In genomic region chr14:21476925-21477681, GRCh38 we compare ENCODE assay signal across 8 cellular contexts. TPM values are rescaled to one million over a fixed set of nuclear protein-coding genes. Genes with fewer than 3 reads are reported as not detected.
DNase-seq lines count a peak whose midpoint lies in the region; TF ChIP-seq lines count a peak whose summit lies in the region.

Gene RAB2B (minus strand): TSS chr14:21476959. CDS start chr14:21476872, 87 bp downstream.
Gene TOX4 (plus strand): TSS chr14:21477195. CDS start chr14:21477279, 84 bp downstream.

- no peaks in the 10 kb centered on the region for H3K36me3 ChIP-seq in Caco-2 (ENCODE audit: control insufficient read depth, insufficient read depth, low read length)
- H3K36me3 ChIP-seq in mesodermal cell (ENCODE audit: control insufficient read depth, insufficient read depth, low read length), result peaks cover 13% of the 10 kb centered on the region

- in situ Hi-C loops in endometrial microvascular endothelial cells (cut with HindIII; ENCODE audit: inconsistent ontology term, low pct_unique_long_range_greater_than_20kb, low sequenced_read_pairs), result no loop called here

- peak; percentile 92 to 99 for TF ChIP-seq CTCF in Caco-2 (IDR thresholded peaks at IDR 0.05; ENCODE audit: insufficient read depth in 1 of 2, low read depth in 1 of 2, low read length in 1 of 2, severe bottlenecking in 1 of 2, unreplicated experiment in 1 of 2)
- peak; percentile 93 for TF ChIP-seq CTCF in GM20000 (IDR thresholded peaks at IDR 0.05; ENCODE audit: extremely low read depth, missing control alignments)

- H3K4me3 Mint-ChIP-seq in Caco-2 (ENCODE audit: unreplicated experiment), result peak within 1 kb of the TSS; percentile 97

- peaks cover 35% of the 10 kb centered on the region for H3K36me3 Mint-ChIP-seq in Caco-2 (ENCODE audit: insufficient read depth, unreplicated experiment)

- H3K27ac Mint-ChIP-seq in Caco-2 (ENCODE audit: unreplicated experiment), result peak within 1 kb of the TSS; percentile 97

- H3K4me1 ChIP-seq in Caco-2 (peaks cover 3% of the 10 kb centered on the region; the same call in 1 of the 2 replicates), mesodermal cell (ENCODE audit: control insufficient read depth, insufficient read depth, low read length, poor library complexity, severe bottlenecking) (no peaks in the 10 kb centered on the region)

- H3K9me3 Mint-ChIP-seq in Caco-2 (ENCODE audit: unreplicated experiment), result no peaks in the 10 kb centered on the region

- BruUV-seq in Caco-2 (replicated peaks; lab: Mats Ljungman, UMichigan), result no TSS peak

- intact Hi-C loops in Caco-2 (cut with micrococcal nuclease; ENCODE audit: unreplicated experiment), result loop anchor here (1.0 to 5.0 kb wide), 6 partner anchors 21 to 208 kb away; partner anchors contain the start of genes CHD8, HNRNPC, METTL3 and SUPT16H

- DNase-seq in Caco-2 (peak; percentile 97 to 98), GM20000 (ENCODE audit: low spot score) (peak; percentile 93), HT1080 (ENCODE audit: low read depth) (peak; percentile 97), NOMO-1 treated with DMSO at 0.1 percent for 48 hours (lab: John Stamatoyannopoulos, UW; ENCODE audit: unreplicated experiment) (peak; percentile 99)
- peak; percentile 88 for DNase-seq in activated CD8-positive, alpha-beta memory T cell treated with anti-CD3 and anti-CD28 coated beads, Interleukin-2, amount 50 U/mL, for 1 hour (ENCODE audit: extremely low read depth)
- peak; percentile 90 to 91 for DNase-seq in stimulated activated CD8-positive, alpha-beta memory T cell treated with anti-CD3 and anti-CD28 coated beads, Interleukin-15, amount 100 ng/mL, for 48 hours (ENCODE audit: low read depth in 2 of 2)

- 0 to 1% methylated on average over 22 to 42 of the region's 49 CpGs for WGBS in mesodermal cell (ENCODE audit: insufficient coverage in 2 of 2), 2 experiments

- POLR2A ChIA-PET in Caco-2 (lab: Charles Lee), result interaction anchor here (0.5 to 1.9 kb wide), 14 partner anchors 10 to 375 kb away, joined by 3 to 17 read pairs (median 4); partner anchors contain the start of genes CHD8, METTL3, SALL2 and SUPT16H

- H3K9me3 ChIP-seq in Caco-2, result no peaks in the 10 kb centered on the region
- H3K9me3 ChIP-seq in mesodermal cell (ENCODE audit: control insufficient read depth, low read length), result no peaks in the 10 kb centered on the region

- peak within 1 kb of the TSS; percentile 68 for H3K27ac ChIP-seq in mesodermal cell (ENCODE audit: low read depth, low read length, severe bottlenecking)

- no peaks in the 10 kb centered on the region for H3K27me3 Mint-ChIP-seq in Caco-2 (ENCODE audit: insufficient read depth, unreplicated experiment)

- no peaks in the 10 kb centered on the region for H3K27me3 ChIP-seq in Caco-2 (replicated peaks; ENCODE audit: control insufficient read depth, insufficient read depth, low read length)

- H3K4me3 ChIP-seq in Caco-2 (ENCODE audit: low read depth, low read length) (peak within 1 kb of the TSS; percentile 97), mesodermal cell (ENCODE audit: extremely low read depth, insufficient read depth, low read length, poor library complexity, severe bottlenecking) (peak within 1 kb of the TSS; percentile 88)

- no peaks in the 10 kb centered on the region for H3K4me1 Mint-ChIP-seq in Caco-2 (ENCODE audit: low read depth, unreplicated experiment)

- CTCF ChIA-PET in Caco-2 (lab: Charles Lee), result interaction anchor here (0.5 to 2.6 kb wide), 12 partner anchors 11 to 686 kb away, joined by 3 to 16 read pairs (median 4); partner anchors contain the start of genes CHD8, METTL3 and SUPT16H

RNA-seq across cellular contexts. Expression of gene RAB2B, which starts in this region (rescaled TPM):
- 18.8 and 20.9 TPM in 2 replicates for total RNA-seq in Caco-2 (2022)
- 11.8 and 16.6 TPM in 2 replicates for total RNA-seq in HT1080 (2014; rRNA removed; shearing (Covaris generic))
- 14.7 and 18.4 TPM in 2 replicates for polyA plus RNA-seq in HT1080 (2015; cell fraction: cytosol; rRNA removed)
- polyA plus RNA-seq in HT1080 (2015; cell fraction: nucleus; rRNA removed), result 28.6 and 32.7 TPM in 2 replicates
- total RNA-seq in endometrial microvascular endothelial cells (ENCODE audit: inconsistent ontology term), result 30.4 TPM
- polyA plus RNA-seq in mesodermal cell (2013, experiment 1 of 2), result 24.9 TPM
- 26.8 TPM for polyA plus RNA-seq in mesodermal cell (2013, experiment 2 of 2)

RNA-seq across cellular contexts. Expression of gene TOX4, which starts in this region (rescaled TPM):
- total RNA-seq in Caco-2 (2022) (76.6 and 78.8 TPM in 2 replicates), endometrial microvascular endothelial cells (ENCODE audit: inconsistent ontology term) (37.4 TPM)
- total RNA-seq in HT1080 (2014; rRNA removed; shearing (Covaris generic)), result 16.4 and 46.2 TPM in 2 replicates
- polyA plus RNA-seq in HT1080 (2015; cell fraction: cytosol; rRNA removed), result 44.1 and 46.1 TPM in 2 replicates
- 60.1 and 98.5 TPM in 2 replicates for polyA plus RNA-seq in HT1080 (2015; cell fraction: nucleus; rRNA removed)
- polyA plus RNA-seq in mesodermal cell (2013, experiment 1 of 2), result 53.8 TPM
- 49.4 TPM for polyA plus RNA-seq in mesodermal cell (2013, experiment 2 of 2)

Comparison
In these comparisons a context has a peak if more than half of its experiments do, and no peak if none do; other contexts are left out.
1. Peak in every context shown above with its lines: DNase-seq, H3K4me3 ChIP-seq and H3K27ac ChIP-seq.